ENCODE assay signal across 21 cellular contexts in genomic region chr1:1867164-1867563, GRCh38. TPM values are rescaled to one million over a fixed set of nuclear protein-coding genes. Genes with fewer than 3 reads are reported as not detected.
"Had no signal": no experiment of that assay in that cellular context is flagged by ENCODE, and none has a peak within 500 bp of the region (broad histone marks: within the 10 kb centered on the region; RNA-seq: fewer than 3 reads in every experiment).

No MANE protein-coding gene starts in this region.

- DNase-seq: Kasumi-1, KG1, MM.1S, NCI-H1092 treated with DMSO at 0.1 percent for 48 hours, NCI-H1436, NCI-H187, NCI-H2029, NCI-H2081 treated with DMSO at 0.1 percent for 48 hours, NCI-H2171, NCI-H226, NCI-H446, NCI-H510A, NCI-H524 treated with DMSO at 0.1 percent for 48 hours, NCI-H69, NCI-H774, SHP77 treated with DMSO at 0.1 percent for 48 hours, SJCRH30 had no signal

- H3K4me3 ChIP-seq: SJCRH30 had no signal

- ATAC-seq: Right ventricle myocardium inferior, SK-N-SH treated with all-trans-retinoic acid at 6 μM for 48 hours had no signal

- H3K9me3 ChIP-seq: SJCRH30 had no signal

- H3K4me1 ChIP-seq: SJCRH30 had no signal

- H3K27ac ChIP-seq: HL-60, SJCRH30 had no signal

- H3K27me3 ChIP-seq: SJCRH30 had no signal

RNA-seq across cellular contexts. Expression of gene CALML6, which starts 47.9 kb away (rescaled TPM):
- total RNA-seq: M059J, Right ventricle myocardium inferior had no signal

RNA-seq across cellular contexts. Expression of gene TMEM52, which starts 51.9 kb away (rescaled TPM):
- total RNA-seq: M059J had no signal
